Comparison of ENCODE assay signal across 16 cellular contexts in the genomic region with DNA sequence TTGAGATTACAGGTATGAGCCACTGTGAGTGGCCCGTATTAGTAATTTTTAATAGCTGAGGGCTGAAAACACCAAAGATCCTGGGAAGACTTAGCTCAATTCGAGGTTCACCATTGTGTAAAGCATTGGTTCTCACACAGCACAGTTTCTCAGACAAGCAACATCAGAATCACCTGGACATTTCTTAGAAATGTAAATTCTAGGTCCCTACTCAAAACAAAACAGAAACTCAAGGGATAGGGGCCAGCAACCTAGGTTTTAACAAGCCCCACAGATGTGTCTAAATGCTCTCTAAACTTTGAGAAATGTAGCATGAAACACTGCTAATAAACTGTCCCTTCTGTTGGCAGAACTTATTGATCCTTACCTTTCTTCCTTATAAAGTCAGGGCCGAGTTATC.
A peak's percentile ranks its signal among the peaks of the same experiment; 100 is the strongest.
DNase-seq lines count a peak whose midpoint lies in the region; ATAC-seq and TF ChIP-seq lines count a peak whose summit lies in the region.
"Had no signal": no experiment of that assay in that cellular context is flagged by ENCODE, and none has a peak within 500 bp of the region (broad histone marks: within the 10 kb centered on the region; RNA-seq: fewer than 3 reads in every experiment).

No MANE protein-coding gene starts in this region.

- TF ChIP-seq CTCF in OCI-LY3 (IDR thresholded peaks at IDR 0.05; ENCODE audit: low read depth, low read length) (no peak), mucosa of descending colon (IDR thresholded peaks at IDR 0.05) (no peak)

- no peaks in the 10 kb centered on the region for H3K79me2 ChIP-seq in OCI-LY3 (ENCODE audit: low read length)

- H3K4me1 ChIP-seq in OCI-LY3 (ENCODE audit: low read length) (peaks cover 9% of the 10 kb centered on the region), mucosa of descending colon (ENCODE audit: low read depth) (no peaks in the 10 kb centered on the region)
- H3K4me1 ChIP-seq: A549 had no signal

- no peaks in the 10 kb centered on the region for H4K20me1 ChIP-seq in OCI-LY3 (ENCODE audit: insufficient read depth, low read length)
- H4K20me1 ChIP-seq: BLaER1 had no signal

- DNase-seq in activated naive CD8-positive, alpha-beta T cell treated with anti-CD3 and anti-CD28 coated beads, Interleukin-2, amount 10 ng/mL, durations not matched to agents 7 days and 5 days = no peak
- no peak for DNase-seq in activated naive CD8-positive, alpha-beta T cell treated with anti-CD3 and anti-CD28 coated beads for 36 hours
- DNase-seq in C1 segment of cervical spinal cord (lab: John Stamatoyannopoulos, UW) = no peak
- no peak for DNase-seq in mucosa of descending colon
- DNase-seq: AML-193; CD4-positive, CD25-positive, alpha-beta regulatory T cell; DMS53; GF-D8; KG1 had no signal

- peak overlapping the region; percentile 23 for H3K4me2 ChIP-seq in OCI-LY3 (ENCODE audit: low read length)
- H3K4me2 ChIP-seq: A549, BLaER1 had no signal

- peak; percentile 58 for ATAC-seq in activated naive CD8-positive, alpha-beta T cell treated with anti-CD3 and anti-CD28 coated beads, Interleukin-2, amount 10 ng/mL, durations not matched to agents 7 days and 5 days (ENCODE audit: low read depth)
- ATAC-seq in GM18519 (IDR thresholded peaks at IDR 0.05; ENCODE audit: low FRiP score, unreplicated experiment) = peak; percentile 78
- ATAC-seq in GM21529 (IDR thresholded peaks at IDR 0.05; ENCODE audit: unreplicated experiment) = peak; percentile 61
- no peak for ATAC-seq in HG03460 (IDR thresholded peaks at IDR 0.05; ENCODE audit: unreplicated experiment)
- no peak for ATAC-seq in mucosa of descending colon
- ATAC-seq: A549 had no signal

- H3K27me3 Mint-ChIP-seq in activated naive CD8-positive, alpha-beta T cell treated with anti-CD3 and anti-CD28 coated beads, Interleukin-2, amount 10 ng/mL, durations not matched to agents 7 days and 5 days = no peaks in the 10 kb centered on the region
- no peaks in the 10 kb centered on the region for H3K27me3 Mint-ChIP-seq in activated naive CD8-positive, alpha-beta T cell treated with anti-CD3 and anti-CD28 coated beads for 36 hours

- peaks cover 21% of the 10 kb centered on the region for H3K36me3 Mint-ChIP-seq in activated naive CD8-positive, alpha-beta T cell treated with anti-CD3 and anti-CD28 coated beads, Interleukin-2, amount 10 ng/mL, durations not matched to agents 7 days and 5 days
- H3K36me3 Mint-ChIP-seq in activated naive CD8-positive, alpha-beta T cell treated with anti-CD3 and anti-CD28 coated beads for 36 hours = peaks cover 3% of the 10 kb centered on the region
- H3K36me3 Mint-ChIP-seq: CD4-positive, CD25-positive, alpha-beta regulatory T cell had no signal

- H3K27ac ChIP-seq in OCI-LY3 (ENCODE audit: low read length) = no peak overlapping the region
- H3K27ac ChIP-seq: A549, BLaER1 had no signal

- no peak overlapping the region for H3K27ac Mint-ChIP-seq in activated naive CD8-positive, alpha-beta T cell treated with anti-CD3 and anti-CD28 coated beads, Interleukin-2, amount 10 ng/mL, durations not matched to agents 7 days and 5 days
- no peak overlapping the region for H3K27ac Mint-ChIP-seq in activated naive CD8-positive, alpha-beta T cell treated with anti-CD3 and anti-CD28 coated beads for 36 hours
- H3K27ac Mint-ChIP-seq: CD4-positive, CD25-positive, alpha-beta regulatory T cell; IgD-negative memory B cell had no signal

- H2AFZ ChIP-seq in OCI-LY3 (ENCODE audit: low read depth, low read length) = no peak overlapping the region

- intact Hi-C loops in mucosa of descending colon (cut with DNase I, micrococcal nuclease) = no loop called here

- no peak overlapping the region for H3K4me3 Mint-ChIP-seq in activated naive CD8-positive, alpha-beta T cell treated with anti-CD3 and anti-CD28 coated beads, Interleukin-2, amount 10 ng/mL, durations not matched to agents 7 days and 5 days
- H3K4me3 Mint-ChIP-seq in activated naive CD8-positive, alpha-beta T cell treated with anti-CD3 and anti-CD28 coated beads for 36 hours = no peak overlapping the region
- H3K4me3 Mint-ChIP-seq: CD4-positive, CD25-positive, alpha-beta regulatory T cell; IgD-negative memory B cell had no signal

- peaks cover 9% of the 10 kb centered on the region for H3K9me3 Mint-ChIP-seq in activated naive CD8-positive, alpha-beta T cell treated with anti-CD3 and anti-CD28 coated beads, Interleukin-2, amount 10 ng/mL, durations not matched to agents 7 days and 5 days
- peaks cover 11% of the 10 kb centered on the region for H3K9me3 Mint-ChIP-seq in activated naive CD8-positive, alpha-beta T cell treated with anti-CD3 and anti-CD28 coated beads for 36 hours

- POLR2A ChIA-PET in activated naive CD8-positive, alpha-beta T cell treated with anti-CD3 and anti-CD28 coated beads, Interleukin-2, amount 10 ng/mL, durations not matched to agents 7 days and 5 days (lab: Charles Lee) = no interaction called here

- peaks cover 19% of the 10 kb centered on the region for H3K4me1 Mint-ChIP-seq in activated naive CD8-positive, alpha-beta T cell treated with anti-CD3 and anti-CD28 coated beads, Interleukin-2, amount 10 ng/mL, durations not matched to agents 7 days and 5 days
- H3K4me1 Mint-ChIP-seq in activated naive CD8-positive, alpha-beta T cell treated with anti-CD3 and anti-CD28 coated beads for 36 hours = peaks cover 7% of the 10 kb centered on the region
- H3K4me1 Mint-ChIP-seq: CD4-positive, CD25-positive, alpha-beta regulatory T cell; IgD-negative memory B cell had no signal

- no peaks in the 10 kb centered on the region for H3K27me3 ChIP-seq in OCI-LY3 (ENCODE audit: low read depth, low read length)
- H3K27me3 ChIP-seq: BLaER1 had no signal

- no peak overlapping the region for H3K9ac ChIP-seq in OCI-LY3 (ENCODE audit: low read length)
- H3K9ac ChIP-seq: BLaER1 had no signal

- H3K9me3 ChIP-seq in OCI-LY3 (ENCODE audit: insufficient read depth, low read length) (no peaks in the 10 kb centered on the region), mucosa of descending colon (no peaks in the 10 kb centered on the region)
- H3K9me3 ChIP-seq: BLaER1 had no signal

- H3K4me3 ChIP-seq in OCI-LY3 (ENCODE audit: low read length) (no peak overlapping the region), mucosa of descending colon (no peak overlapping the region)
- H3K4me3 ChIP-seq: A549, BLaER1 had no signal

- H3K36me3 ChIP-seq in OCI-LY3 (replicated peaks; ENCODE audit: low read depth, low read length) (no peaks in the 10 kb centered on the region), mucosa of descending colon (ENCODE audit: low read depth) (no peaks in the 10 kb centered on the region)
- H3K36me3 ChIP-seq: BLaER1 had no signal

Comparison
In these comparisons a context has a peak if more than half of its experiments do, and no peak if none do; other contexts are left out.
1. ATAC-seq: peak in activated naive CD8-positive, alpha-beta T cell treated with anti-CD3 and anti-CD28 coated beads, Interleukin-2, amount 10 ng/mL, durations not matched to agents 7 days and 5 days (single experiment), GM18519 (single experiment) and GM21529 (single experiment); none in HG03460 (single experiment) and mucosa of descending colon (single experiment).